ENCODE assay signal across 33 cellular contexts in genomic region chr1:38888423-38889333, GRCh38. TPM values are rescaled to one million over a fixed set of nuclear protein-coding genes. Genes with fewer than 3 reads are reported as not detected.
"Had no signal": no experiment of that assay in that cellular context is flagged by ENCODE, and none has a peak within 500 bp of the region (broad histone marks: within the 10 kb centered on the region; RNA-seq: fewer than 3 reads in every experiment).

No MANE protein-coding gene starts in this region.

- H3K9me3 ChIP-seq: colonic mucosa, esophagus squamous epithelium, gastrocnemius medialis, heart right ventricle, left lung, lower lobe of right lung, mucosa of descending colon had no signal

- H3K36me3 ChIP-seq: colonic mucosa, gastrocnemius medialis, left lung, lower lobe of right lung had no signal

- H3K9me3 Mint-ChIP-seq: dendritic cell treated with granulocyte-macrophage colony-stimulating factor and Interleukin-4, amounts not matched to agents 40 ng/mL and 50 ng/mL, for 4 days; effector memory CD8-positive, alpha-beta T cell; endodermal cell; mesothelial cell of epicardium had no signal

- H3K4me3 ChIP-seq: colonic mucosa, esophagus squamous epithelium, gastrocnemius medialis, heart right ventricle, left lung, lower lobe of right lung, mucosa of descending colon had no signal

- H3K4me1 ChIP-seq: colonic mucosa, esophagus squamous epithelium, gastrocnemius medialis, heart right ventricle, left lung, lower lobe of right lung had no signal

- H3K36me3 Mint-ChIP-seq: mesothelial cell of epicardium had no signal

- FAIRE-seq: endometrium, islet of Langerhans, keratinocyte had no signal

- H3K27ac Mint-ChIP-seq: dendritic cell treated with granulocyte-macrophage colony-stimulating factor and Interleukin-4, amounts not matched to agents 40 ng/mL and 50 ng/mL, for 4 days; effector memory CD8-positive, alpha-beta T cell; endodermal cell; mesothelial cell of epicardium had no signal

- H3K27me3 ChIP-seq: colonic mucosa, esophagus squamous epithelium, gastrocnemius medialis, heart right ventricle, left lung had no signal

- H3K4me3 Mint-ChIP-seq: dendritic cell treated with granulocyte-macrophage colony-stimulating factor and Interleukin-4, amounts not matched to agents 40 ng/mL and 50 ng/mL, for 4 days; effector memory CD8-positive, alpha-beta T cell; endodermal cell; mesothelial cell of epicardium had no signal

- H3K27me3 Mint-ChIP-seq: dendritic cell treated with granulocyte-macrophage colony-stimulating factor and Interleukin-4, amounts not matched to agents 40 ng/mL and 50 ng/mL, for 4 days; effector memory CD8-positive, alpha-beta T cell had no signal

- DNase-seq: colonic mucosa; cortex of kidney; effector CD8-positive, alpha-beta T cell; effector memory CD8-positive, alpha-beta T cell; endodermal cell; erythroblast; esophagus squamous epithelium; foreskin fibroblast; foreskin melanocyte; gastrocnemius medialis; glutamatergic neuron; head of caudate nucleus; heart right ventricle; hippocampal formation; left cardiac atrium; left lung; left ventricle myocardium superior; lower lobe of right lung; mesenchymal stem cell; mucosa of descending colon had no signal

- H3K27ac ChIP-seq: colonic mucosa, epithelial cell of prostate, esophagus squamous epithelium, gastrocnemius medialis, heart right ventricle, left lung, lower lobe of right lung had no signal

- ATAC-seq: effector memory CD8-positive, alpha-beta T cell; esophagus mucosa; gastrocnemius medialis; heart right ventricle; left cardiac atrium; left lung; left ventricle myocardium superior; lower lobe of right lung; mucosa of descending colon had no signal

RNA-seq across cellular contexts. Expression of gene GJA9, which starts 7.3 kb away (rescaled TPM):
- total RNA-seq: dermis microvascular lymphatic vessel endothelial cell, endodermal cell, gastrocnemius medialis, glomerular endothelial cell, heart right ventricle, kidney epithelial cell, left cardiac atrium, left ventricle myocardium superior, lower lobe of right lung, lung microvascular endothelial cell, mesenteric fat pad, mesothelial cell of epicardium, myocyte had no signal
- polyA plus RNA-seq: heart right ventricle had no signal

RNA-seq across cellular contexts. Expression of gene RHBDL2, which starts 53.0 kb away (rescaled TPM):
- total RNA-seq: endodermal cell, gastrocnemius medialis, kidney epithelial cell, left ventricle myocardium superior, lung microvascular endothelial cell, mesothelial cell of epicardium had no signal
